ENCODE assay signal across 8 cellular contexts in the genomic region with DNA sequence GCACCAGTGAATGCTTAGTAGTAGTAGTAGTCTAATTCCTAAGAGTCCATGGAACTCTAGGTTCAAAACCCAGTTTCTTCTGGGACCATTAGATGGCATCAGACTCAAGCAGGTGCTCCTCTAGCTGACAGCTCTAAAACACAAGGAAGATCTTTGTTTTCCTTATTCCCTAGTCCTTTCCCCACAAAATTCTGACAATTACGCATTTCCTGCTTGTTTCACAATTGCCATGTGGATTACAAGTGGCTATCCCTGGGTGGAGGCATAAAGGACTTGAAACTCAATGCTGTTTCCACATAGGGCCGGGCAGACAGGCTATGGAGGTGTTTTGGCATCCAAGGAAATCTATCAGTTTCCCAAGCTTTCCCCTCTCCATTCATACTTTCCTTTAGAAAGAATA. TPM values are rescaled to one million over a fixed set of nuclear protein-coding genes. Genes with fewer than 3 reads are reported as not detected.
A peak's percentile ranks its signal among the peaks of the same experiment; 100 is the strongest.
DNase-seq lines count a peak whose midpoint lies in the region; ATAC-seq and TF ChIP-seq lines count a peak whose summit lies in the region.

No MANE protein-coding gene starts in this region.

- no peaks in the 10 kb centered on the region for H3K79me2 ChIP-seq in DND-41 (ENCODE audit: insufficient read depth, low read length)

- TF ChIP-seq CTCF in DND-41 (IDR thresholded peaks at IDR 0.05; ENCODE audit: borderline replicate concordance, extremely low read depth, low read length, poor library complexity, severe bottlenecking) (peak; percentile 44), omental fat pad (IDR thresholded peaks at IDR 0.05) (no peak)

- no peaks in the 10 kb centered on the region for H3K4me1 ChIP-seq in DND-41 (ENCODE audit: insufficient read depth, low read length)

- no peaks in the 10 kb centered on the region for H3K9me3 ChIP-seq in DND-41 (ENCODE audit: insufficient read depth, low read length, severe bottlenecking)

- no peak overlapping the region for H3K4me2 ChIP-seq in DND-41 (ENCODE audit: insufficient read depth, low read length)

- no peaks in the 10 kb centered on the region for H3K27me3 ChIP-seq in DND-41 (ENCODE audit: insufficient read depth, low read length, poor library complexity)

- no peak overlapping the region for H2AFZ ChIP-seq in DND-41 (ENCODE audit: low read depth, low read length)

- peaks cover 28% of the 10 kb centered on the region for H3K36me3 ChIP-seq in DND-41 (ENCODE audit: insufficient read depth, low read length)

- ATAC-seq in DND-41 (ENCODE audit: insufficient read depth, low read depth): no peak
- ATAC-seq in omental fat pad (ENCODE audit: low FRiP score): peak; percentile 77
- no peak for ATAC-seq in HG03439 (IDR thresholded peaks at IDR 0.05; ENCODE audit: unreplicated experiment)

- no peak overlapping the region for H3K9ac ChIP-seq in DND-41 (ENCODE audit: low read depth, low read length)

- H3K4me3 ChIP-seq in DND-41 (ENCODE audit: low read depth in 1 of 2, low read length in 2 of 2): no peak overlapping the region

- no peak overlapping the region for H3K27ac ChIP-seq in DND-41 (ENCODE audit: low read length)

- H4K20me1 ChIP-seq in DND-41 (ENCODE audit: insufficient read depth, low read length): no peaks in the 10 kb centered on the region

- DNase-seq in DND-41: no peak
- peak; percentile 50 for DNase-seq in M059J (ENCODE audit: low read depth)
- DNase-seq in epidermal melanocyte (ENCODE audit: insufficient read length, low spot score): peak; percentile 31
- DNase-seq in omental fat pad (ENCODE audit: low spot score): no peak
- no peak for DNase-seq in NCI-H1092 treated with DMSO at 0.1 percent for 48 hours (lab: John Stamatoyannopoulos, UW)
- no peak for DNase-seq in NAMALWA (ENCODE audit: low spot score)
- no peak for DNase-seq in GM19240 (ENCODE audit: insufficient read length, low spot score)

RNA-seq across cellular contexts. Expression of gene HLA-DOB, which starts 9.2 kb away (rescaled TPM):
- total RNA-seq in M059J (2014; rRNA removed; shearing (Covaris generic)): 5.7 and 6.3 TPM in 2 replicates
- 1 to 10 TPM in 2 of 4 donors, under 1 TPM in 1, not detected in 1; 0.56 to 2.8 (median 1.6) TPM for total RNA-seq in omental fat pad

RNA-seq across cellular contexts. Expression of gene TAP2, which starts 12.6 kb away (rescaled TPM):
- total RNA-seq in M059J (2014; rRNA removed; shearing (Covaris generic)): 45.6 and 67.8 TPM in 2 replicates
- 10 to 100 TPM; 10.1 to 54.5 (median 20.0) TPM for total RNA-seq in omental fat pad

RNA-seq across cellular contexts. Expression of gene PSMB8, which starts 17.9 kb away (rescaled TPM):
- 350 and 427 TPM in 2 replicates for total RNA-seq in M059J (2014; rRNA removed; shearing (Covaris generic))
- total RNA-seq in omental fat pad: 10 to 100 TPM; 38.5 to 71.2 (median 42.3) TPM

RNA-seq across cellular contexts. Expression of gene TAP1, which starts 27.5 kb away (rescaled TPM):
- total RNA-seq in M059J (2014; rRNA removed; shearing (Covaris generic)): 356 and 472 TPM in 2 replicates
- total RNA-seq in omental fat pad: 100 to 1,000 TPM in 1 of 4 donors, 10 to 100 TPM in 3; 30.5 to 128 (median 55.6) TPM

RNA-seq across cellular contexts. Expression of gene PSMB9, which starts 28.0 kb away (rescaled TPM):
- 339 and 412 TPM in 2 replicates for total RNA-seq in M059J (2014; rRNA removed; shearing (Covaris generic))
- total RNA-seq in omental fat pad: 10 to 100 TPM; 22.2 to 84.2 (median 23.8) TPM

Comparison
In these comparisons a context has a peak if more than half of its experiments do, and no peak if none do; other contexts are left out.
1. DNase-seq: peak in M059J (single experiment) and epidermal melanocyte (single experiment); none in DND-41 (single experiment), omental fat pad (single experiment), NCI-H1092 treated with DMSO at 0.1 percent for 48 hours (single experiment), NAMALWA (single experiment) and GM19240 (single experiment).